ENCODE assay signal across 20 cellular contexts in the genomic region with DNA sequence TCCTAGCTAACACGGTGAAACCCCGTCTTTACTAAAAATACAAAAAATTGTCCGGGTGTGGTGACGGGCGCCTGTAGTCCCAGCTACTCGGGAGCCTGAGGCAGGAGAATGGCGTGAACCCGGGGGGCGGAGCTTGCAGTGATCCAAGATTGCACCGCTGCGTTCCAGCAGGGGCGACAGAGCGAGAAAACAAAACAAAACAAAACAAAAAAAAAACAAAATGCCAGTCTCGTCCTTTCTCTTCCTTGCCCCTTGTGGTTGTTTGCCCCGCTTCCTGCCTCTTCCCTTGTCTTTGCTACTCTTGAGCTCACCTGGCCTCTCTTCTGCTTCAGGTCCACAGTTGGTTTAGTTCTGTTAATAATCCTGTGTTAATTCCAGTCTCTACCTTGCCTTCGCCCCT. TPM values are rescaled to one million over a fixed set of nuclear protein-coding genes. Genes with fewer than 3 reads are reported as not detected.
DNase-seq lines count a peak whose midpoint lies in the region; ATAC-seq and TF ChIP-seq lines count a peak whose summit lies in the region.
"Had no signal": no experiment of that assay in that cellular context is flagged by ENCODE, and none has a peak within 500 bp of the region (broad histone marks: within the 10 kb centered on the region; RNA-seq: fewer than 3 reads in every experiment).

No MANE protein-coding gene starts in this region.

- intact Hi-C loops in ascending aorta (cut with DNase I) = no loop called here
- intact Hi-C loops in activated CD4-positive, alpha-beta memory T cell treated with anti-CD3 and anti-CD28 coated beads for 36 hours (cut with micrococcal nuclease) = no loop called here

- WGBS in endodermal cell (ENCODE audit: insufficient coverage in 1 of 2, insufficient read length in 1 of 2), 2 experiments = 91 to 95% methylated on average over 12 to 15 of the region's 16 CpGs

- ATAC-seq in HG03045 (IDR thresholded peaks at IDR 0.05; ENCODE audit: unreplicated experiment) = no peak

- no peaks in the 10 kb centered on the region for H3K36me3 Mint-ChIP-seq in endodermal cell (ENCODE audit: low read depth)
- no peaks in the 10 kb centered on the region for H3K36me3 Mint-ChIP-seq in activated CD4-positive, alpha-beta memory T cell treated with anti-CD3 and anti-CD28 coated beads for 36 hours
- H3K36me3 Mint-ChIP-seq: CD14-positive monocyte; CD4-positive, alpha-beta memory T cell; CD4-positive, CD25-positive, alpha-beta regulatory T cell had no signal

- no peaks in the 10 kb centered on the region for H3K4me1 Mint-ChIP-seq in endodermal cell
- no peaks in the 10 kb centered on the region for H3K4me1 Mint-ChIP-seq in activated CD4-positive, alpha-beta memory T cell treated with anti-CD3 and anti-CD28 coated beads for 36 hours (ENCODE audit: low read depth)
- H3K4me1 Mint-ChIP-seq: CD4-positive, alpha-beta memory T cell; CD4-positive, CD25-positive, alpha-beta regulatory T cell; CD8-positive, alpha-beta memory T cell had no signal

- H3K9me3 ChIP-seq in HEK293 (ENCODE audit: control insufficient read depth, insufficient read depth, low read depth, low read length) (no peaks in the 10 kb centered on the region), ascending aorta (no peaks in the 10 kb centered on the region), endodermal cell (ENCODE audit: control insufficient read depth, low read length) (no peaks in the 10 kb centered on the region)
- H3K9me3 ChIP-seq: BE2C, BLaER1 had no signal

- H3K4me3 Mint-ChIP-seq in endodermal cell = no peak overlapping the region
- no peak overlapping the region for H3K4me3 Mint-ChIP-seq in activated CD4-positive, alpha-beta memory T cell treated with anti-CD3 and anti-CD28 coated beads for 36 hours
- H3K4me3 Mint-ChIP-seq: CD14-positive monocyte; CD4-positive, alpha-beta memory T cell; CD4-positive, CD25-positive, alpha-beta regulatory T cell; CD8-positive, alpha-beta memory T cell had no signal

- TF ChIP-seq CTCF in HEK293 (tag by site-specific recombination; IDR thresholded peaks at IDR 0.05) = no peak
- TF ChIP-seq CTCF in ascending aorta (IDR thresholded peaks at IDR 0.05) = no peak
- TF ChIP-seq CTCF in endodermal cell (conservative IDR thresholded peaks at IDR 0.05) = peak; percentile 24

- H3K9me3 Mint-ChIP-seq in endodermal cell = no peaks in the 10 kb centered on the region
- H3K9me3 Mint-ChIP-seq in activated CD4-positive, alpha-beta memory T cell treated with anti-CD3 and anti-CD28 coated beads for 36 hours = no peaks in the 10 kb centered on the region

- H3K27ac Mint-ChIP-seq in endodermal cell = no peak overlapping the region
- no peak overlapping the region for H3K27ac Mint-ChIP-seq in activated CD4-positive, alpha-beta memory T cell treated with anti-CD3 and anti-CD28 coated beads for 36 hours
- H3K27ac Mint-ChIP-seq: CD14-positive monocyte; CD4-positive, alpha-beta memory T cell; CD8-positive, alpha-beta memory T cell had no signal

- no peaks in the 10 kb centered on the region for H3K27me3 Mint-ChIP-seq in endodermal cell (ENCODE audit: insufficient read depth)
- H3K27me3 Mint-ChIP-seq in activated CD4-positive, alpha-beta memory T cell treated with anti-CD3 and anti-CD28 coated beads for 36 hours = peaks cover 7% of the 10 kb centered on the region

- CTCF ChIA-PET in HEK293 (lab: Yijun Ruan, JAX) = interaction anchor here (0.6 kb wide), 1 partner anchor 21 kb away, joined by 4 read pairs; no protein-coding TSS in a partner anchor
- CTCF ChIA-PET in activated CD4-positive, alpha-beta memory T cell treated with anti-CD3 and anti-CD28 coated beads for 36 hours (lab: Charles Lee) = interaction anchor here (0.5 kb wide), 1 partner anchor 556 kb away, joined by 3 read pairs; no protein-coding TSS in a partner anchor

- POLR2A ChIA-PET in HEK293 (lab: Yijun Ruan, JAX) = no interaction called here
- POLR2A ChIA-PET in activated CD4-positive, alpha-beta memory T cell treated with anti-CD3 and anti-CD28 coated beads for 36 hours (lab: Charles Lee) = no interaction called here

- H3K4me3 ChIP-seq in HEK293 (ENCODE audit: low read depth, low read length) (no peak overlapping the region), ascending aorta (no peak overlapping the region), endodermal cell (ENCODE audit: low read length) (no peak overlapping the region)
- H3K4me3 ChIP-seq: BLaER1 had no signal

- H3K27me3 ChIP-seq in ascending aorta (no peaks in the 10 kb centered on the region), endodermal cell (ENCODE audit: control insufficient read depth, insufficient read depth, low read length, poor library complexity, severe bottlenecking) (no peaks in the 10 kb centered on the region)
- H3K27me3 ChIP-seq: BLaER1 had no signal

- DNase-seq in ascending aorta (ENCODE audit: low spot score in 2 of 2) (no peak), endodermal cell (no peak), HuH-7 (ENCODE audit: low spot score) (no peak), cerebellar nuclear complex (lab: John Stamatoyannopoulos, UW) (no peak)
- no peak for DNase-seq in activated CD4-positive, alpha-beta memory T cell treated with anti-CD3 and anti-CD28 coated beads for 36 hours
- DNase-seq: 8988T; ACHN; BE2C; C1 segment of cervical spinal cord; CD4-positive, alpha-beta memory T cell; CD4-positive, CD25-positive, alpha-beta regulatory T cell; CD8-positive, alpha-beta memory T cell; COR-L47; DMS79 treated with DMSO at 0.1 percent for 48 hours; GF-D8 had no signal

- H3K4me1 ChIP-seq in HEK293 (ENCODE audit: control insufficient read depth, insufficient read depth, low read length) = 0 out of 2 replicates have a peak, but pooled peaks cover 2% of the 10 kb centered on the region
- H3K4me1 ChIP-seq in ascending aorta = peaks cover 0 to 31% of the 10 kb centered on the region in 2 donors
- no peaks in the 10 kb centered on the region for H3K4me1 ChIP-seq in endodermal cell (ENCODE audit: control insufficient read depth, insufficient read depth, low read length)
- H3K4me1 ChIP-seq: BE2C had no signal

- no peak overlapping the region for H3K9ac ChIP-seq in endodermal cell (ENCODE audit: extremely low read depth, low read length, poor library complexity, severe bottlenecking)
- H3K9ac ChIP-seq: BLaER1 had no signal

- no peaks in the 10 kb centered on the region for H3K36me3 ChIP-seq in HEK293 (ENCODE audit: control insufficient read depth in 2 of 2, insufficient read depth in 1 of 2, low read length in 2 of 2)
- peaks cover 5 to 8% of the 10 kb centered on the region in 2 donors for H3K36me3 ChIP-seq in ascending aorta
- H3K36me3 ChIP-seq in endodermal cell (ENCODE audit: control insufficient read depth, insufficient read depth, low read length) = no peaks in the 10 kb centered on the region
- H3K36me3 ChIP-seq: BE2C, BLaER1 had no signal

- H3K27ac ChIP-seq in HEK293 (ENCODE audit: extremely low read depth, low read depth, low read length) (no peak overlapping the region), ascending aorta (peak overlapping the region; percentile 68 to 90), endodermal cell (ENCODE audit: low read depth, low read length) (no peak overlapping the region)
- H3K27ac ChIP-seq: BLaER1 had no signal

TF ChIP-seq in HEK293, 187 proteins besides CTCF, POLR2A, EP300 and RAD21:
- TF ChIP-seq ZNF645 (tag by site-specific recombination; IDR thresholded peaks at IDR 0.05) (no peak), ZNF202 (tag by site-specific recombination; IDR thresholded peaks at IDR 0.05; ENCODE audit: borderline replicate concordance) (0 out of 2 replicates have a peak, but pooled peaks have one; percentile 14)

RNA-seq across cellular contexts. Expression of gene PRDM6, which starts 22.5 kb away (rescaled TPM):
- total RNA-seq in ascending aorta = 8.4 TPM
- total RNA-seq in endodermal cell = under 1 TPM; 0.13 to 0.66 TPM
- polyA plus RNA-seq in endodermal cell (2013, experiment 1 of 2) = 0.43 TPM
- polyA plus RNA-seq in endodermal cell (2013, experiment 2 of 2) = 0.33 TPM
- total RNA-seq in activated CD4-positive, alpha-beta memory T cell treated with anti-CD3 and anti-CD28 coated beads for 36 hours = not detected
- total RNA-seq: A673; CD4-positive, alpha-beta memory T cell; CD4-positive, CD25-positive, alpha-beta regulatory T cell; CD8-positive, alpha-beta memory T cell had no signal
- polyA plus RNA-seq: CD14-positive monocyte; CD4-positive, alpha-beta memory T cell; CD4-positive, CD25-positive, alpha-beta regulatory T cell; CD8-positive, alpha-beta memory T cell had no signal

Comparison
In these comparisons a context has a peak if more than half of its experiments do, and no peak if none do; other contexts are left out.
1. H3K27ac ChIP-seq: peak in ascending aorta (2 of 2); none in HEK293 (single experiment) and endodermal cell (single experiment).